ENCODE assay signal across 8 cellular contexts in the genomic region with DNA sequence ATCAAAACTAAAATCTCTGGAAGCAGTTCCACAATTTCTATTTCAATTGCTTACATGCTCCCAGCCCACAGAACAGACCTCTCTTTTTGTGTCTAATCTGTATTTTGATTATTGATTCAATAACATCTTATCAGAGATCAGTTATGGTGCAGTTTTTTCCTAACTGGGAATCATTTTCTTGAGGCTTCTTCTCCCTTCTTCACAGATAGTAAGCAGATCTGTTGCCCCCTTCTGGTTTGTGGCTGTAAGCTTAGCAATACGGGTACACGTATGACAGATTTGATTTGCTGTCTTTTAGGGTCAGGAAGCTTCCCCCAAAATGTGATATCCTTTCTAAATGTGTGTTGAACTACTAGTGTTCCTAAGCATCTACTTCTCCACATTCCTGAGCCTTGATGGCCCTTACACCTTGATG. TPM values are rescaled to one million over a fixed set of nuclear protein-coding genes. Genes with fewer than 3 reads are reported as not detected.
DNase-seq lines count a peak whose midpoint lies in the region; TF ChIP-seq lines count a peak whose summit lies in the region.

No MANE protein-coding gene starts in this region.

- H3K36me3 ChIP-seq in skeletal muscle tissue (ENCODE audit: control insufficient read depth in 3 of 3, insufficient read depth in 3 of 3, low read length in 3 of 3), result peaks cover 0 to 3% (median 0%) of the 10 kb centered on the region in 3 donors
- no peaks in the 10 kb centered on the region for H3K36me3 ChIP-seq in CD4-positive, alpha-beta memory T cell (ENCODE audit: insufficient read depth, low read length)

- no peaks in the 10 kb centered on the region for H3K27me3 ChIP-seq in skeletal muscle tissue (ENCODE audit: control insufficient read depth in 3 of 3, insufficient read depth in 3 of 3, low read length in 3 of 3)
- no peaks in the 10 kb centered on the region for H3K27me3 ChIP-seq in CD4-positive, alpha-beta memory T cell (ENCODE audit: insufficient read depth, low read length)

- no peak overlapping the region for H3K9ac ChIP-seq in skeletal muscle tissue (ENCODE audit: low read depth in 1 of 3, low read length in 3 of 3)

- peak overlapping the region; percentile 17 for H3K27ac ChIP-seq in skeletal muscle tissue (ENCODE audit: low read depth, low read length)
- H3K27ac ChIP-seq in CD4-positive, alpha-beta memory T cell (ENCODE audit: low read depth, low read length), result no peak overlapping the region

- intact Hi-C loops in CD4-positive, alpha-beta memory T cell (cut with micrococcal nuclease), result no loop called here

- no peaks in the 10 kb centered on the region for H3K27me3 Mint-ChIP-seq in CD4-positive, alpha-beta memory T cell

- H3K4me3 Mint-ChIP-seq in CD4-positive, alpha-beta memory T cell, result no peak overlapping the region

- peak overlapping the region in 1 of 7 donors; percentile 67 for H3K27ac Mint-ChIP-seq in CD4-positive, alpha-beta memory T cell

- peaks cover 0 to 12% (median 8%) of the 10 kb centered on the region in 4 donors for H3K4me1 Mint-ChIP-seq in CD4-positive, alpha-beta memory T cell

- TF ChIP-seq CTCF in GM12875 (IDR thresholded peaks at IDR 0.05; ENCODE audit: borderline replicate concordance, insufficient read depth, low read depth, low read length) (peak; percentile 38; the same call in 1 of the 2 replicates), foreskin fibroblast (IDR thresholded peaks at IDR 0.05; ENCODE audit: low read depth, low read length) (peak; percentile 69)

- H3K4me1 ChIP-seq in skeletal muscle tissue (ENCODE audit: control insufficient read depth in 3 of 3, insufficient read depth in 3 of 3, low read length in 3 of 3), result peaks cover 0 to 9% (median 0%) of the 10 kb centered on the region in 3 donors
- H3K4me1 ChIP-seq in CD4-positive, alpha-beta memory T cell (ENCODE audit: insufficient read depth, low read length), result no peaks in the 10 kb centered on the region

- H3K9me3 ChIP-seq in skeletal muscle tissue (ENCODE audit: control insufficient read depth in 3 of 3, low read length in 3 of 3), result peaks cover 0 to 1% (median 0%) of the 10 kb centered on the region in 3 donors
- H3K9me3 ChIP-seq in CD4-positive, alpha-beta memory T cell (ENCODE audit: control insufficient read depth in 1 of 2, low read length in 2 of 2), result no peaks in the 10 kb centered on the region

- H3K4me3 ChIP-seq in GM12875 (ENCODE audit: low read depth, low read length), result no peak overlapping the region
- H3K4me3 ChIP-seq in foreskin fibroblast (ENCODE audit: low read depth in 1 of 2, low read length in 2 of 2), result no peak overlapping the region
- no peak overlapping the region for H3K4me3 ChIP-seq in skeletal muscle tissue (ENCODE audit: low read length in 3 of 3)
- H3K4me3 ChIP-seq in CD4-positive, alpha-beta memory T cell (ENCODE audit: low read length in 2 of 2), result no peak overlapping the region

- H3K9me3 Mint-ChIP-seq in CD4-positive, alpha-beta memory T cell, result peaks cover 0 to 2% (median 0%) of the 10 kb centered on the region in 8 donors

- CTCF ChIA-PET in CD4-positive, alpha-beta memory T cell (lab: Charles Lee; ENCODE audit: partially characterized antibody), result interaction anchor here (1.1 kb wide), 1 partner anchor 28 kb away, joined by 3 read pairs; no protein-coding TSS in a partner anchor

- H3K36me3 Mint-ChIP-seq in CD4-positive, alpha-beta memory T cell, result peaks cover 39 to 57% of the 10 kb centered on the region in 2 donors

- DNase-seq in RKO (ENCODE audit: low spot score) (peak; percentile 43), foreskin fibroblast (peak; percentile 34 to 64), NCI-H774 (lab: John Stamatoyannopoulos, UW) (no peak), NCI-H1436 treated with DMSO at 0.1 percent for 48 hours (lab: John Stamatoyannopoulos, UW) (no peak)
- DNase-seq in stimulated activated CD4-positive, alpha-beta T cell treated with anti-CD3 and anti-CD28 coated beads, Interleukin-2, amount 100 ng/mL, for 24 hours, result no peak
- DNase-seq in CD4-positive, alpha-beta memory T cell, result no peak

- POLR2A ChIA-PET in CD4-positive, alpha-beta memory T cell (lab: Charles Lee; ENCODE audit: partially characterized antibody), result no interaction called here

RNA-seq across cellular contexts. Expression of a gene that starts 39.4 kb away (rescaled TPM):
- total RNA-seq in skeletal muscle tissue, result 75.7 TPM
- 10 to 100 TPM; 36.6 to 44.6 TPM for total RNA-seq in CD4-positive, alpha-beta memory T cell
- polyA plus RNA-seq in CD4-positive, alpha-beta memory T cell, result 10 to 100 TPM; 38.9 to 39.1 TPM

RNA-seq across cellular contexts. Expression of a gene that starts 39.5 kb away (rescaled TPM):
- total RNA-seq in skeletal muscle tissue, result 2.6 TPM
- 10 to 100 TPM; 11.6 to 12.0 TPM for total RNA-seq in CD4-positive, alpha-beta memory T cell
- polyA plus RNA-seq in CD4-positive, alpha-beta memory T cell, result 1 to 10 TPM; 4.1 to 6.3 TPM

Comparison
In these comparisons a context has a peak if more than half of its experiments do, and no peak if none do; other contexts are left out.
1. DNase-seq: peak in RKO (single experiment) and foreskin fibroblast (2 of 2); none in stimulated activated CD4-positive, alpha-beta T cell treated with anti-CD3 and anti-CD28 coated beads, Interleukin-2, amount 100 ng/mL, for 24 hours (0 of 2), CD4-positive, alpha-beta memory T cell (0 of 5), NCI-H774 (single experiment) and NCI-H1436 treated with DMSO at 0.1 percent for 48 hours (single experiment).